8 cellular contexts compared by ENCODE assay signal in the genomic region with DNA sequence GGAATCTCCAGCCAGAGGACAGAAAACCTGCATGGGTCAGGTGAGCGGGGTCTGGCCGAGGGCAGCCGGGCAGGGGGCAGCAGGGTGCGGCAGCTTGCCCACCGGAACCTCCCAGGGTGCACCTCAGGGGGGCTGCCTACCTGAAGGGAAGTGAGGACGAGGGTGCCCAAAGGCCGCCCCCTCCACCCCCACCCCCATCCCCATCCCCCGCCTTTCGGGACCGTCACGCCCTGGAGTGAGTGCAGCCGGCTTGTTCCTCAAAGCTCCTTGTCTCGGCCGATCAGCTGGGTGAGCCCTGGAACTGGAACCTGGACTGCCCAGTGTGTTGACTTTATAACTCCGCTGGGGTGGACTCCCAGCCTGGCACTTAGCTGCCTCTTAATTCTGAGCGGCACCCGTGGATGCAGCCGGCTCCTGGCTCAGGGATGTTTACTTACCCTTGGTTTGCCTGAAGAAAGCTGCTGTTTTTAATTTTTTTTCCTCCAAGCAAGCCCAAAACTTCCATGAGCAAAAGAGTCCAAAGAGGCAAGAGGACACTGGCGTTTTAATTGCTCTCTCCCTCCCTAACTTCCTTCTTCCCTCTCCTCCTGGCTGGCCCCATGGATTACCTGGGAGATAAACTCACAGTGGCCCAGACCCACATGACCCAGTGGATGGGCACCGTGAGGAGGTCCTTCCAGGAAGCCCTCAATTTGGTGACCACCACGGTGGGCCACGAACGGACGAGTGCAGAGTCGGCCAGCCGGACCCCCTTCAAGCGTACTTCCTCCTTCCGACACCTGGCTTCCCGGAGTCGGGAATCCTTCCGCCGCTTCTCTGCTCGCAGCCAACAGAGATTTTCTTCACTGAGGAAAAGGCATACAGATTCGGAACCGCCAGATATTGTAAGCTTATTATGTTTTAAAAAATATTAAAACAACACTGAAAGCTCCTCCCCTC.
DNase-seq lines count a peak whose midpoint lies in the region; ATAC-seq and TF ChIP-seq lines count a peak whose summit lies in the region.

No MANE protein-coding gene starts in this region.

- no peaks in the 10 kb centered on the region for H3K9me3 ChIP-seq in hepatocyte (ENCODE audit: low read depth)

- peak; percentile 25 for DNase-seq in NCI-H82 (lab: John Stamatoyannopoulos, UW)
- no peak for DNase-seq in NCI-H82 treated with DMSO at 0.1 percent for 48 hours (lab: John Stamatoyannopoulos, UW; ENCODE audit: unreplicated experiment)
- DNase-seq in activated T-helper 2 cell treated with anti-CD3 and anti-CD28 coated beads, Interferon-gamma antibody, Interleukin-2, Interleukin-4, amounts not matched to agents 10 μg/mL and 5 μg/mL and 100 μg/mL, durations not matched to agents 14 hours and 24 hours and 36 hours (ENCODE audit: low spot score): no peak
- peak; percentile 71 for DNase-seq in hepatocyte (ENCODE audit: low spot score)
- DNase-seq in sciatic nerve (ENCODE audit: low spot score): no peak

- WGBS in hepatocyte (ENCODE audit: low lambda C conversion rate, missing lambda C conversion rate): 38% methylated on average over 26 of the region's 35 CpGs

- H3K27ac Mint-ChIP-seq in activated T-helper 2 cell treated with anti-CD3 and anti-CD28 coated beads, Interferon-gamma antibody, Interleukin-2, Interleukin-4, amounts not matched to agents 10 μg/mL and 5 μg/mL and 100 μg/mL, durations not matched to agents 14 hours and 24 hours and 36 hours: no peak overlapping the region

- intact Hi-C loops in activated T-helper 2 cell treated with anti-CD3 and anti-CD28 coated beads, Interferon-gamma antibody, Interleukin-2, Interleukin-4, amounts not matched to agents 10 μg/mL and 5 μg/mL and 100 μg/mL, durations not matched to agents 14 hours and 24 hours and 36 hours (cut with micrococcal nuclease): loop anchor here (2.0 kb wide), 1 partner anchor 51 kb away; no protein-coding TSS in a partner anchor
- intact Hi-C loops in sciatic nerve (cut with DNase I): no loop called here

- peak overlapping the region; percentile 61 for H3K4me3 Mint-ChIP-seq in activated T-helper 2 cell treated with anti-CD3 and anti-CD28 coated beads, Interferon-gamma antibody, Interleukin-2, Interleukin-4, amounts not matched to agents 10 μg/mL and 5 μg/mL and 100 μg/mL, durations not matched to agents 14 hours and 24 hours and 36 hours (ENCODE audit: low read depth)

- peaks cover 16% of the 10 kb centered on the region for H3K4me1 Mint-ChIP-seq in activated T-helper 2 cell treated with anti-CD3 and anti-CD28 coated beads, Interferon-gamma antibody, Interleukin-2, Interleukin-4, amounts not matched to agents 10 μg/mL and 5 μg/mL and 100 μg/mL, durations not matched to agents 14 hours and 24 hours and 36 hours (ENCODE audit: low read depth)

- H3K27me3 Mint-ChIP-seq in activated T-helper 2 cell treated with anti-CD3 and anti-CD28 coated beads, Interferon-gamma antibody, Interleukin-2, Interleukin-4, amounts not matched to agents 10 μg/mL and 5 μg/mL and 100 μg/mL, durations not matched to agents 14 hours and 24 hours and 36 hours (ENCODE audit: low read depth): no peaks in the 10 kb centered on the region

- H2AFZ ChIP-seq in hepatocyte: peak overlapping the region; percentile 55

- peak overlapping the region; percentile 40 for H3K4me3 ChIP-seq in hepatocyte

- TF ChIP-seq CTCF in hepatocyte (IDR thresholded peaks at IDR 0.05; ENCODE audit: poor library complexity): peak; percentile 17

- H3K4me2 ChIP-seq in hepatocyte: peak overlapping the region; percentile 92

- H3K79me2 ChIP-seq in hepatocyte: peaks cover 43% of the 10 kb centered on the region

- H3K27me3 ChIP-seq in hepatocyte: no peaks in the 10 kb centered on the region

- peaks cover 9% of the 10 kb centered on the region for H3K36me3 Mint-ChIP-seq in activated T-helper 2 cell treated with anti-CD3 and anti-CD28 coated beads, Interferon-gamma antibody, Interleukin-2, Interleukin-4, amounts not matched to agents 10 μg/mL and 5 μg/mL and 100 μg/mL, durations not matched to agents 14 hours and 24 hours and 36 hours (ENCODE audit: low read depth)

- H3K4me1 ChIP-seq in hepatocyte (ENCODE audit: insufficient read depth): peaks cover 49% of the 10 kb centered on the region

- H3K9me3 Mint-ChIP-seq in activated T-helper 2 cell treated with anti-CD3 and anti-CD28 coated beads, Interferon-gamma antibody, Interleukin-2, Interleukin-4, amounts not matched to agents 10 μg/mL and 5 μg/mL and 100 μg/mL, durations not matched to agents 14 hours and 24 hours and 36 hours: peaks cover 4% of the 10 kb centered on the region

- H3K36me3 ChIP-seq in hepatocyte (replicated peaks; ENCODE audit: insufficient read depth, low read depth): no peaks in the 10 kb centered on the region

- ATAC-seq in sciatic nerve: peak; percentile 53
- ATAC-seq in HG03196 (IDR thresholded peaks at IDR 0.05; ENCODE audit: unreplicated experiment): no peak
- ATAC-seq in HG02870 (IDR thresholded peaks at IDR 0.05; ENCODE audit: unreplicated experiment): no peak
- no peak for ATAC-seq in HG02571 (IDR thresholded peaks at IDR 0.05; ENCODE audit: unreplicated experiment)

- H4K20me1 ChIP-seq in hepatocyte (ENCODE audit: insufficient read depth, poor library complexity, severe bottlenecking): no peaks in the 10 kb centered on the region

- peak overlapping the region; percentile 91 for H3K27ac ChIP-seq in hepatocyte

- H3K9me2 ChIP-seq in hepatocyte (replicated peaks; ENCODE audit: insufficient read depth): no peaks in the 10 kb centered on the region

Comparison
In these comparisons a context has a peak if more than half of its experiments do, and no peak if none do; other contexts are left out.
1. DNase-seq: peak in NCI-H82 (single experiment) and hepatocyte (single experiment); none in NCI-H82 treated with DMSO at 0.1 percent for 48 hours (single experiment), activated T-helper 2 cell treated with anti-CD3 and anti-CD28 coated beads, Interferon-gamma antibody, Interleukin-2, Interleukin-4, amounts not matched to agents 10 μg/mL and 5 μg/mL and 100 μg/mL, durations not matched to agents 14 hours and 24 hours and 36 hours (single experiment) and sciatic nerve (single experiment).